Comparison of ENCODE assay signal across 15 cellular contexts in genomic region chr12:46443594-46444263, GRCh38.
"Had no signal": no experiment of that assay in that cellular context is flagged by ENCODE, and none has a peak within 500 bp of the region (broad histone marks: within the 10 kb centered on the region; RNA-seq: fewer than 3 reads in every experiment).

No MANE protein-coding gene starts in this region.

- H3K27me3 Mint-ChIP-seq: stimulated activated naive B cell treated with anti-CD40 and anti-IgM and Interleukin-4, amounts not matched to agents 10 μg/mL and 1 μg/mL and 100 μg/mL, for 72 hours had no signal

- H3K4me3 ChIP-seq: cardiac muscle cell, esophagus squamous epithelium, left ventricle myocardium inferior, neural progenitor cell, right atrium auricular region, smooth muscle cell, transverse colon had no signal

- H3K9me3 Mint-ChIP-seq: activated naive CD4-positive, alpha-beta T cell treated with anti-CD3 and anti-CD28 coated beads for 36 hours; neural progenitor cell; stimulated activated naive B cell treated with anti-CD40 and anti-IgM and Interleukin-4, amounts not matched to agents 10 μg/mL and 1 μg/mL and 100 μg/mL, for 72 hours had no signal

- H3K27ac Mint-ChIP-seq: activated naive CD4-positive, alpha-beta T cell treated with anti-CD3 and anti-CD28 coated beads for 36 hours; neural progenitor cell; stimulated activated naive B cell treated with anti-CD40 and anti-IgM and Interleukin-4, amounts not matched to agents 10 μg/mL and 1 μg/mL and 100 μg/mL, for 72 hours; WTC11 had no signal

- H3K27ac ChIP-seq: cardiac muscle cell, esophagus squamous epithelium, left ventricle myocardium inferior, neural progenitor cell, right atrium auricular region, transverse colon had no signal

- DNase-seq: activated CD4-positive, alpha-beta T cell treated with anti-CD3 and anti-CD28 coated beads for 48 hours; activated CD8-positive, alpha-beta memory T cell treated with anti-CD3 and anti-CD28 coated beads for 24 hours; activated naive CD4-positive, alpha-beta T cell treated with anti-CD3 and anti-CD28 coated beads for 36 hours; esophagus squamous epithelium; foreskin fibroblast; head of caudate nucleus; left ventricle myocardium inferior; stimulated activated naive B cell treated with anti-CD40 and anti-IgM and Interleukin-4, amounts not matched to agents 10 μg/mL and 1 μg/mL and 100 μg/mL, for 72 hours; substantia nigra; transverse colon had no signal

- H3K4me3 Mint-ChIP-seq: activated naive CD4-positive, alpha-beta T cell treated with anti-CD3 and anti-CD28 coated beads for 36 hours; neural progenitor cell; stimulated activated naive B cell treated with anti-CD40 and anti-IgM and Interleukin-4, amounts not matched to agents 10 μg/mL and 1 μg/mL and 100 μg/mL, for 72 hours; WTC11 had no signal

- H3K36me3 ChIP-seq: cardiac muscle cell, esophagus squamous epithelium, left ventricle myocardium inferior, neural progenitor cell, right atrium auricular region, transverse colon had no signal

- H3K36me3 Mint-ChIP-seq: neural progenitor cell; stimulated activated naive B cell treated with anti-CD40 and anti-IgM and Interleukin-4, amounts not matched to agents 10 μg/mL and 1 μg/mL and 100 μg/mL, for 72 hours had no signal

- H3K27me3 ChIP-seq: cardiac muscle cell, esophagus squamous epithelium, neural progenitor cell, right atrium auricular region, transverse colon had no signal

- H3K4me1 ChIP-seq: neural progenitor cell had no signal

- H3K9me3 ChIP-seq: esophagus squamous epithelium, left ventricle myocardium inferior, right atrium auricular region, transverse colon had no signal

- ATAC-seq: stimulated activated naive B cell treated with anti-CD40 and anti-IgM and Interleukin-4, amounts not matched to agents 10 μg/mL and 1 μg/mL and 100 μg/mL, for 72 hours; WTC11 had no signal
